Comparison of ENCODE assay signal across 34 cellular contexts in genomic region chr1:59399642-59400041, GRCh38.
"Had no signal": no experiment of that assay in that cellular context is flagged by ENCODE, and none has a peak within 500 bp of the region (broad histone marks: within the 10 kb centered on the region; RNA-seq: fewer than 3 reads in every experiment).

No MANE protein-coding gene starts in this region.

- H3K4me3 Mint-ChIP-seq: activated naive CD4-positive, alpha-beta T cell treated with anti-CD3 and anti-CD28 coated beads for 36 hours; activated naive CD4-positive, alpha-beta T cell treated with anti-CD3 and anti-CD28 coated beads, Interleukin-2, amount 10 ng/mL, durations not matched to agents 7 days and 5 days; activated naive CD4-positive, alpha-beta T cell treated with anti-CD3 and anti-CD28 coated beads, Interleukin-2, amount 50 U/mL, for 24 hours; activated naive CD8-positive, alpha-beta T cell; activated naive CD8-positive, alpha-beta T cell treated with anti-CD3 and anti-CD28 coated beads for 36 hours; activated naive CD8-positive, alpha-beta T cell treated with anti-CD3 and anti-CD28 coated beads, Interleukin-2, amount 10 ng/mL, durations not matched to agents 7 days and 5 days; activated naive CD8-positive, alpha-beta T cell treated with anti-CD3 and anti-CD28 coated beads, Interleukin-2, amount 50 U/mL, for 24 hours; activated T-cell treated with anti-CD3 and anti-CD28 coated beads, Interleukin-2, amount 50 U/mL, for 24 hours; activated T-cell treated with anti-CD3 and anti-CD28 coated beads, Interleukin-2, amount 50 U/mL, for 4 hours; activated T-cell treated with anti-CD3 and anti-CD28 coated beads, Interleukin-2, amount 50 U/mL, for 72 hours; activated T-helper 1 cell treated with anti-CD3 and anti-CD28 coated beads, Interleukin-12 subunit alpha, Interleukin-12 subunit beta, Interleukin-2, Interleukin-4 antibody, amounts not matched to agents 30 ng/mL and 10 ng/mL and 1 ng/mL, durations not matched to agents 14 hours and 24 hours and 36 hours; activated T-helper 17 cell treated with anti-CD3 and anti-CD28 coated beads, Interleukin-2, amount 50 U/mL, for 72 hours; brain; central memory CD8-positive, alpha-beta T cell had no signal

- ATAC-seq: activated naive CD8-positive, alpha-beta T cell treated with anti-CD3 and anti-CD28 coated beads, Interleukin-2, amount 50 U/mL, for 24 hours; activated T-cell treated with anti-CD3 and anti-CD28 coated beads, Interleukin-2, amount 50 U/mL, for 4 hours; activated T-helper 17 cell treated with anti-CD3 and anti-CD28 coated beads, Interleukin-2, amount 50 U/mL, for 72 hours; body of pancreas had no signal

- H3K27me3 Mint-ChIP-seq: activated naive CD4-positive, alpha-beta T cell treated with anti-CD3 and anti-CD28 coated beads, Interleukin-2, amount 10 ng/mL, durations not matched to agents 7 days and 5 days; activated naive CD4-positive, alpha-beta T cell treated with anti-CD3 and anti-CD28 coated beads, Interleukin-2, amount 50 U/mL, for 24 hours; activated naive CD8-positive, alpha-beta T cell; activated naive CD8-positive, alpha-beta T cell treated with anti-CD3 and anti-CD28 coated beads for 36 hours; activated naive CD8-positive, alpha-beta T cell treated with anti-CD3 and anti-CD28 coated beads, Interleukin-2, amount 10 ng/mL, durations not matched to agents 7 days and 5 days; activated naive CD8-positive, alpha-beta T cell treated with anti-CD3 and anti-CD28 coated beads, Interleukin-2, amount 50 U/mL, for 24 hours; activated T-cell treated with anti-CD3 and anti-CD28 coated beads, Interleukin-2, amount 50 U/mL, for 24 hours; activated T-helper 17 cell treated with anti-CD3 and anti-CD28 coated beads, Interleukin-2, amount 50 U/mL, for 72 hours; central memory CD8-positive, alpha-beta T cell had no signal

- H3K9me3 Mint-ChIP-seq: activated naive CD4-positive, alpha-beta T cell treated with anti-CD3 and anti-CD28 coated beads for 36 hours; activated naive CD4-positive, alpha-beta T cell treated with anti-CD3 and anti-CD28 coated beads, Interleukin-2, amount 10 ng/mL, durations not matched to agents 7 days and 5 days; activated naive CD4-positive, alpha-beta T cell treated with anti-CD3 and anti-CD28 coated beads, Interleukin-2, amount 50 U/mL, for 24 hours; activated naive CD4-positive, alpha-beta T cell treated with anti-CD3 and anti-CD28 coated beads, Interleukin-2, amount 50 U/mL, for 72 hours; activated naive CD8-positive, alpha-beta T cell treated with anti-CD3 and anti-CD28 coated beads for 36 hours; activated naive CD8-positive, alpha-beta T cell treated with anti-CD3 and anti-CD28 coated beads, Interleukin-2, amount 50 U/mL, for 24 hours; activated T-cell treated with anti-CD3 and anti-CD28 coated beads, Interleukin-2, amount 50 U/mL, for 24 hours; activated T-cell treated with anti-CD3 and anti-CD28 coated beads, Interleukin-2, amount 50 U/mL, for 4 hours; activated T-cell treated with anti-CD3 and anti-CD28 coated beads, Interleukin-2, amount 50 U/mL, for 72 hours; activated T-helper 1 cell treated with anti-CD3 and anti-CD28 coated beads, Interleukin-12 subunit alpha, Interleukin-12 subunit beta, Interleukin-2, Interleukin-4 antibody, amounts not matched to agents 30 ng/mL and 10 ng/mL and 1 ng/mL, durations not matched to agents 14 hours and 24 hours and 36 hours; activated T-helper 17 cell treated with anti-CD3 and anti-CD28 coated beads, Interleukin-2, amount 50 U/mL, for 72 hours; brain; central memory CD8-positive, alpha-beta T cell had no signal

- H3K4me1 Mint-ChIP-seq: activated naive CD8-positive, alpha-beta T cell treated with anti-CD3 and anti-CD28 coated beads, Interleukin-2, amount 50 U/mL, for 24 hours; activated T-helper 17 cell treated with anti-CD3 and anti-CD28 coated beads, Interleukin-2, amount 50 U/mL, for 72 hours had no signal

- H3K27ac Mint-ChIP-seq: activated naive CD4-positive, alpha-beta T cell treated with anti-CD3 and anti-CD28 coated beads for 36 hours; activated naive CD4-positive, alpha-beta T cell treated with anti-CD3 and anti-CD28 coated beads, Interleukin-2, amount 10 ng/mL, durations not matched to agents 7 days and 5 days; activated naive CD4-positive, alpha-beta T cell treated with anti-CD3 and anti-CD28 coated beads, Interleukin-2, amount 50 U/mL, for 24 hours; activated naive CD4-positive, alpha-beta T cell treated with anti-CD3 and anti-CD28 coated beads, Interleukin-2, amount 50 U/mL, for 72 hours; activated naive CD8-positive, alpha-beta T cell; activated naive CD8-positive, alpha-beta T cell treated with anti-CD3 and anti-CD28 coated beads for 36 hours; activated naive CD8-positive, alpha-beta T cell treated with anti-CD3 and anti-CD28 coated beads, Interleukin-2, amount 10 ng/mL, durations not matched to agents 7 days and 5 days; activated naive CD8-positive, alpha-beta T cell treated with anti-CD3 and anti-CD28 coated beads, Interleukin-2, amount 50 U/mL, for 24 hours; activated T-cell treated with anti-CD3 and anti-CD28 coated beads, Interleukin-2, amount 50 U/mL, for 24 hours; activated T-cell treated with anti-CD3 and anti-CD28 coated beads, Interleukin-2, amount 50 U/mL, for 72 hours; activated T-helper 1 cell treated with anti-CD3 and anti-CD28 coated beads, Interleukin-12 subunit alpha, Interleukin-12 subunit beta, Interleukin-2, Interleukin-4 antibody, amounts not matched to agents 30 ng/mL and 10 ng/mL and 1 ng/mL, durations not matched to agents 14 hours and 24 hours and 36 hours; activated T-helper 17 cell treated with anti-CD3 and anti-CD28 coated beads, Interleukin-2, amount 50 U/mL, for 72 hours had no signal

- H3K36me3 Mint-ChIP-seq: activated naive CD4-positive, alpha-beta T cell treated with anti-CD3 and anti-CD28 coated beads, Interleukin-2, amount 10 ng/mL, durations not matched to agents 7 days and 5 days; activated naive CD4-positive, alpha-beta T cell treated with anti-CD3 and anti-CD28 coated beads, Interleukin-2, amount 50 U/mL, for 24 hours; activated naive CD4-positive, alpha-beta T cell treated with anti-CD3 and anti-CD28 coated beads, Interleukin-2, amount 50 U/mL, for 72 hours; activated naive CD8-positive, alpha-beta T cell; activated naive CD8-positive, alpha-beta T cell treated with anti-CD3 and anti-CD28 coated beads for 36 hours; brain had no signal

- DNase-seq: activated effector memory CD4-positive, alpha-beta T cell treated with anti-CD3 and anti-CD28 coated beads, Interleukin-2, amount 50 U/mL, for 16 hours; activated effector memory CD4-positive, alpha-beta T cell treated with Interleukin-2 at 50 U/mL for 16 hours; activated gamma-delta T cell; activated gamma-delta T cell treated with Interleukin-2 at 50 U/mL for 16 hours; activated naive CD4-positive, alpha-beta T cell; activated naive CD4-positive, alpha-beta T cell treated with anti-CD3 and anti-CD28 coated beads for 36 hours; activated naive CD4-positive, alpha-beta T cell treated with anti-CD3 and anti-CD28 coated beads, Interleukin-2, amount 10 ng/mL, durations not matched to agents 7 days and 5 days; activated naive CD4-positive, alpha-beta T cell treated with anti-CD3 and anti-CD28 coated beads, Interleukin-2, amount 50 U/mL, for 16 hours; activated naive CD4-positive, alpha-beta T cell treated with Interleukin-2 at 50 U/mL for 16 hours; activated naive CD8-positive, alpha-beta T cell treated with anti-CD3 and anti-CD28 coated beads for 36 hours; activated naive CD8-positive, alpha-beta T cell treated with anti-CD3 and anti-CD28 coated beads, Interleukin-2, amount 10 ng/mL, durations not matched to agents 7 days and 5 days; activated naive CD8-positive, alpha-beta T cell treated with anti-CD3 and anti-CD28 coated beads, Interleukin-2, amount 50 U/mL, for 24 hours; activated T-cell treated with anti-CD3 and anti-CD28 coated beads, Interleukin-2, amount 50 U/mL, for 1 hour; activated T-cell treated with anti-CD3 and anti-CD28 coated beads, Interleukin-2, amount 50 U/mL, for 24 hours; activated T-cell treated with anti-CD3 and anti-CD28 coated beads, Interleukin-2, amount 50 U/mL, for 4 hours; activated T-cell treated with anti-CD3 and anti-CD28 coated beads, Interleukin-2, amount 50 U/mL, for 48 hours; activated T-cell treated with anti-CD3 and anti-CD28 coated beads, Interleukin-2, amount 50 U/mL, for 72 hours; adrenal gland; amniotic stem cell; amygdala; anterior cingulate cortex; aorta; body of pancreas; brain microvascular endothelial cell; caudate nucleus; central memory CD4-positive, alpha-beta T cell; cerebellar nuclear complex had no signal
